In genomic region chr4:131427000-131427399, GRCh38 we compare ENCODE assay signal across 18 cellular contexts.
DNase-seq lines count a peak whose midpoint lies in the region; ATAC-seq lines count a peak whose summit lies in the region.
"Had no signal": no experiment of that assay in that cellular context is flagged by ENCODE, and none has a peak within 500 bp of the region (broad histone marks: within the 10 kb centered on the region; RNA-seq: fewer than 3 reads in every experiment).

No MANE protein-coding gene starts in this region.

- intact Hi-C loops in Right ventricle myocardium inferior (cut with DNase I), result no loop called here

- ATAC-seq in GM18511 (IDR thresholded peaks at IDR 0.05; ENCODE audit: unreplicated experiment) (peak; percentile 28), GM21723 (IDR thresholded peaks at IDR 0.05; ENCODE audit: unreplicated experiment) (peak; percentile 23), Right ventricle myocardium inferior (no peak)
- ATAC-seq: Panc1 had no signal

- DNase-seq in MV-4-11 (lab: John Stamatoyannopoulos, UW) (peak; percentile 49), iPS-NIHi11 (ENCODE audit: low spot score) (peak; percentile 7), NCI-H446 treated with DMSO at 0.1 percent for 48 hours (lab: John Stamatoyannopoulos, UW) (no peak), HUDEP-2 (lab: John Stamatoyannopoulos, UW; ENCODE audit: unreplicated experiment in 76 of 76) (no peak), amygdala (lab: John Stamatoyannopoulos, UW) (no peak), Right ventricle myocardium inferior (ENCODE audit: missing footprints) (no peak)
- DNase-seq: activated CD4-positive, alpha-beta T cell treated with anti-CD3 and anti-CD28 coated beads, Interleukin-2, amount 50 U/mL, for 4 hours; AML-193; Calu3; caudate nucleus; effector CD4-positive, alpha-beta T cell; GF-D8; head of caudate nucleus; NCI-H187 treated with DMSO at 0.1 percent for 48 hours; substantia nigra had no signal

Comparison
In these comparisons a context has a peak if more than half of its experiments do, and no peak if none do; other contexts are left out.
1. DNase-seq: peak in MV-4-11 (single experiment) and iPS-NIHi11 (single experiment); none in NCI-H446 treated with DMSO at 0.1 percent for 48 hours (single experiment), HUDEP-2 (0 of 76), amygdala (0 of 56) and Right ventricle myocardium inferior (single experiment).